ENCODE assay signal across 20 cellular contexts in the genomic region with DNA sequence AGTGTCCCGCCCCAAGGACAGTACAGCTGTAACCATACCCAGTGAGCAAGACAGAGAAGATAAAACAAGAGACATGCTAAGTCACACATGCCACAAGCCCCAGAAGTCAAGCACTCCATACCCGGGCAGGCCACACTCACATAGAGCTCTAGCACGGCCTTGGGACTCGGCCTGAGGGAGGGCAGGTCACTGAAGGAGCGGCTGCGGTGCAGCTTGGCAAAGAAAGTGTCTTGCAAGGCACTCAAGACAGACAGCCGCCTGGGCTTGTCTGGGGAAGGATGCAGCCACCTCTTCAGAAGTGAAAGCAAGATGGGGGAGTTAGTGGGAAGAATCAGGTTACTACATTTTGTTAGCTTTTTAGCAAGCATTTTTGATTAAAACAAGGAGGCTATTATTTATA. TPM values are rescaled to one million over a fixed set of nuclear protein-coding genes. Genes with fewer than 3 reads are reported as not detected.
A peak's percentile ranks its signal among the peaks of the same experiment; 100 is the strongest.
DNase-seq lines count a peak whose midpoint lies in the region; ATAC-seq and TF ChIP-seq lines count a peak whose summit lies in the region.
"Had no signal": no experiment of that assay in that cellular context is flagged by ENCODE, and none has a peak within 500 bp of the region (broad histone marks: within the 10 kb centered on the region; RNA-seq: fewer than 3 reads in every experiment).

No MANE protein-coding gene starts in this region.

- H3K27me3 Mint-ChIP-seq in CD8-positive, alpha-beta T cell (ENCODE audit: low read depth) = no peaks in the 10 kb centered on the region
- no peaks in the 10 kb centered on the region for H3K27me3 Mint-ChIP-seq in H9 (ENCODE audit: low read depth)
- no peaks in the 10 kb centered on the region for H3K27me3 Mint-ChIP-seq in natural killer cell (ENCODE audit: low read depth in 2 of 2)
- H3K27me3 Mint-ChIP-seq: activated CD8-positive, alpha-beta memory T cell treated with anti-CD3 and anti-CD28 coated beads, Interleukin-2, amount 10 ng/mL, durations not matched to agents 7 days and 5 days had no signal

- no peaks in the 10 kb centered on the region for H4K20me1 ChIP-seq in H9 (ENCODE audit: control insufficient read depth, insufficient read depth, insufficient read length)
- no peaks in the 10 kb centered on the region for H4K20me1 ChIP-seq in mammary epithelial cell (ENCODE audit: insufficient read depth, low read length)

- H2AFZ ChIP-seq in H9 (ENCODE audit: low read length) = no peak overlapping the region
- peak overlapping the region; percentile 91 for H2AFZ ChIP-seq in mammary epithelial cell (ENCODE audit: low read depth, low read length)

- no peak for ATAC-seq in CD8-positive, alpha-beta T cell
- ATAC-seq in natural killer cell = no peak
- ATAC-seq: activated CD8-positive, alpha-beta memory T cell treated with anti-CD3 and anti-CD28 coated beads, Interleukin-2, amount 10 ng/mL, durations not matched to agents 7 days and 5 days had no signal

- DNase-seq in CD8-positive, alpha-beta T cell = no peak
- no peak for DNase-seq in H9
- peak; percentile 51 for DNase-seq in mammary epithelial cell
- DNase-seq in natural killer cell = no peak
- no peak for DNase-seq in CD1c-positive myeloid dendritic cell (ENCODE audit: extremely low spot score)
- no peak for DNase-seq in COR-L47 (lab: John Stamatoyannopoulos, UW)
- DNase-seq in pons (ENCODE audit: low spot score) = no peak
- DNase-seq: activated CD8-positive, alpha-beta memory T cell treated with anti-CD3 and anti-CD28 coated beads, Interleukin-2, amount 10 ng/mL, durations not matched to agents 7 days and 5 days; central memory CD4-positive, alpha-beta T cell; DND-41; effector CD4-positive, alpha-beta T cell; kidney; midbrain; sigmoid colon; stimulated activated CD4-positive, alpha-beta T cell treated with anti-CD3 and anti-CD28 coated beads, Interleukin-2, amount 100 ng/mL, for 48 hours; transverse colon had no signal

- TF ChIP-seq CTCF in CD8-positive, alpha-beta T cell (IDR thresholded peaks at IDR 0.05) = no peak
- TF ChIP-seq CTCF in H9 (conservative IDR thresholded peaks at IDR 0.05) (no peak), mammary epithelial cell (conservative IDR thresholded peaks at IDR 0.05 in 1 of 2, IDR thresholded peaks at IDR 0.05 in 1 of 2; ENCODE audit: extremely low read depth in 1 of 2, insufficient read depth in 1 of 2, low read depth in 1 of 2, low read length in 2 of 2) (no peak), natural killer cell (IDR thresholded peaks at IDR 0.05) (no peak)

- H3K9me3 ChIP-seq in CD8-positive, alpha-beta T cell (ENCODE audit: low read length) = no peaks in the 10 kb centered on the region
- no peaks in the 10 kb centered on the region for H3K9me3 ChIP-seq in H9 (ENCODE audit: control insufficient read depth, low read depth, low read length)
- no peaks in the 10 kb centered on the region for H3K9me3 ChIP-seq in mammary epithelial cell (replicated peaks; ENCODE audit: insufficient read depth, low read length)
- H3K9me3 ChIP-seq: sigmoid colon, transverse colon had no signal

- no CpG with 5 or more reads among the region's 7 CpGs for WGBS in H9 (ENCODE audit: extremely low coverage, insufficient read length, low lambda C conversion rate)
- 17% methylated on average over 5 of the region's 7 CpGs for WGBS in mammary epithelial cell (ENCODE audit: low coverage, missing lambda C conversion rate)

- H2AK5ac ChIP-seq in H9 (ENCODE audit: insufficient read length, low read length) = no peak overlapping the region

- H3T11ph ChIP-seq in H9 (ENCODE audit: low read length) = no peak overlapping the region

- H3K14ac ChIP-seq in H9 (ENCODE audit: insufficient read depth, low read length) = no peak overlapping the region

- H4K5ac ChIP-seq in H9 (ENCODE audit: insufficient read length, low read depth, low read length) = no peak overlapping the region

- dilution Hi-C loops in mammary epithelial cell (cut with HindIII; ENCODE audit: low sequenced_read_pairs) = loop anchor here (10.0 to 25.0 kb wide), 2 partner anchors 63 to 215 kb away; no protein-coding TSS in a partner anchor

- H3K36me3 ChIP-seq in CD8-positive, alpha-beta T cell (ENCODE audit: insufficient read depth, low read length) = peaks cover 86% of the 10 kb centered on the region
- H3K36me3 ChIP-seq in mammary epithelial cell (ENCODE audit: insufficient read depth, low read length) = no peaks in the 10 kb centered on the region
- H3K36me3 ChIP-seq: transverse colon had no signal

- no peak overlapping the region for H4K8ac ChIP-seq in H9 (replicated peaks; ENCODE audit: insufficient read length, low read depth, low read length)

- no peak overlapping the region for H2BK15ac ChIP-seq in H9 (ENCODE audit: low read depth, low read length)

- no TSS peak for BruUV-seq in mammary epithelial cell (replicated peaks; lab: Mats Ljungman, UMichigan)

- no peak overlapping the region for H2BK12ac ChIP-seq in H9 (ENCODE audit: insufficient read length, low read depth, low read length)

- no peak overlapping the region for H2BK5ac ChIP-seq in H9 (ENCODE audit: insufficient read length, low read length)

- H3K27ac Mint-ChIP-seq in CD8-positive, alpha-beta T cell = peak overlapping the region; percentile 87
- H3K27ac Mint-ChIP-seq in H9 (peak overlapping the region in 2 of 3 experiments; percentile 8 to 27; a peak in 3 of 7 replicates), natural killer cell (peak overlapping the region; percentile 80 to 81)
- H3K27ac Mint-ChIP-seq: activated CD8-positive, alpha-beta memory T cell treated with anti-CD3 and anti-CD28 coated beads, Interleukin-2, amount 10 ng/mL, durations not matched to agents 7 days and 5 days had no signal

- H3K79me2 ChIP-seq in H9 (ENCODE audit: insufficient read depth, low read length) (no peaks in the 10 kb centered on the region), mammary epithelial cell (ENCODE audit: insufficient read depth, low read length) (no peaks in the 10 kb centered on the region)

- H2BK20ac ChIP-seq in H9 (ENCODE audit: low read depth, low read length, poor library complexity, severe bottlenecking) = no peak overlapping the region

- no peak overlapping the region for H3K4me3 Mint-ChIP-seq in CD8-positive, alpha-beta T cell
- no peak overlapping the region for H3K4me3 Mint-ChIP-seq in H9
- no peak overlapping the region for H3K4me3 Mint-ChIP-seq in natural killer cell
- H3K4me3 Mint-ChIP-seq: activated CD8-positive, alpha-beta memory T cell treated with anti-CD3 and anti-CD28 coated beads, Interleukin-2, amount 10 ng/mL, durations not matched to agents 7 days and 5 days had no signal

- H3K27ac ChIP-seq in CD8-positive, alpha-beta T cell (ENCODE audit: low read depth, low read length) = no peak overlapping the region
- H3K27ac ChIP-seq in H9 (ENCODE audit: insufficient read length, low read depth, low read length) (no peak overlapping the region), mammary epithelial cell (ENCODE audit: insufficient read depth, low read depth, low read length) (no peak overlapping the region)
- H3K27ac ChIP-seq: sigmoid colon, transverse colon had no signal

- H3K23ac ChIP-seq in H9 (ENCODE audit: insufficient read length, low read depth, low read length) = no peak overlapping the region

- no peak overlapping the region for H4K91ac ChIP-seq in H9 (ENCODE audit: insufficient read length, low read depth, low read length)

- H3K4ac ChIP-seq in H9 (ENCODE audit: low read depth, low read length) = no peak overlapping the region

- H3K9me3 Mint-ChIP-seq in CD8-positive, alpha-beta T cell = no peaks in the 10 kb centered on the region
- H3K9me3 Mint-ChIP-seq in H9 = no peaks in the 10 kb centered on the region
- H3K9me3 Mint-ChIP-seq in natural killer cell = no peaks in the 10 kb centered on the region

- H3K79me1 ChIP-seq in H9 (ENCODE audit: insufficient read depth, low read depth, low read length, poor library complexity, severe bottlenecking) = no peaks in the 10 kb centered on the region

- H3K4me1 ChIP-seq in CD8-positive, alpha-beta T cell (ENCODE audit: insufficient read depth, low read length) = peaks cover 21% of the 10 kb centered on the region
- no peaks in the 10 kb centered on the region for H3K4me1 ChIP-seq in H9 (ENCODE audit: insufficient read depth, low read length)
- peaks cover 8% of the 10 kb centered on the region for H3K4me1 ChIP-seq in mammary epithelial cell (ENCODE audit: insufficient read depth, low read length)
- H3K4me1 ChIP-seq: sigmoid colon, transverse colon had no signal

- no peak overlapping the region for H3K56ac ChIP-seq in H9 (ENCODE audit: insufficient read length, low read depth, low read length)

- H3K9ac ChIP-seq in H9 (ENCODE audit: extremely low read depth, insufficient read length, low read length) (no peak overlapping the region), mammary epithelial cell (ENCODE audit: insufficient read depth, low read length) (no peak overlapping the region)

- no peaks in the 10 kb centered on the region for H3K23me2 ChIP-seq in H9 (ENCODE audit: insufficient read length, low read depth, low read length, poor library complexity, severe bottlenecking)

- POLR2A ChIA-PET in CD8-positive, alpha-beta T cell (lab: Charles Lee) = interaction anchor here (1.0 to 1.2 kb wide), 2 partner anchors 43 to 180 kb away, joined by 3 read pairs; no protein-coding TSS in a partner anchor

- H3K27me3 ChIP-seq in CD8-positive, alpha-beta T cell (ENCODE audit: insufficient read depth, low read length) = no peaks in the 10 kb centered on the region
- H3K27me3 ChIP-seq in H9 (ENCODE audit: insufficient read depth, low read length) (no peaks in the 10 kb centered on the region), mammary epithelial cell (ENCODE audit: insufficient read depth, low read length) (no peaks in the 10 kb centered on the region)
- H3K27me3 ChIP-seq: sigmoid colon, transverse colon had no signal

- no peak overlapping the region for H3K4me3 ChIP-seq in CD8-positive, alpha-beta T cell (ENCODE audit: low read depth, low read length)
- peak overlapping the region in 1 of 3 experiments; percentile 9 for H3K4me3 ChIP-seq in mammary epithelial cell (replicated peaks in 1 of 3; ENCODE audit: insufficient read depth in 1 of 3, low read depth in 2 of 3, low read length in 3 of 3)
- H3K4me3 ChIP-seq: sigmoid colon, transverse colon had no signal

- peaks cover 58% of the 10 kb centered on the region for H3K4me1 Mint-ChIP-seq in CD8-positive, alpha-beta T cell (ENCODE audit: low read depth)
- H3K4me1 Mint-ChIP-seq in H9 = peaks cover 2 to 8% of the 10 kb centered on the region in 2 experiments; a peak in 3 of 4 replicates
- peaks cover 21 to 25% of the 10 kb centered on the region in 2 donors for H3K4me1 Mint-ChIP-seq in natural killer cell
- H3K4me1 Mint-ChIP-seq: activated CD8-positive, alpha-beta memory T cell treated with anti-CD3 and anti-CD28 coated beads, Interleukin-2, amount 10 ng/mL, durations not matched to agents 7 days and 5 days had no signal

- no peak overlapping the region for H2BK120ac ChIP-seq in H9 (ENCODE audit: low read depth, low read length, poor library complexity, severe bottlenecking)

- H3K4me2 ChIP-seq in H9 (ENCODE audit: insufficient read depth, insufficient read length, low read length) = no peak overlapping the region
- peak overlapping the region; percentile 76 for H3K4me2 ChIP-seq in mammary epithelial cell (ENCODE audit: insufficient read depth, low read depth, low read length)

- in situ Hi-C loops in mammary epithelial cell (cut with MboI; ENCODE audit: low sequenced_read_pairs in 2 of 2) = no loop called here

- no peak overlapping the region for H3K18ac ChIP-seq in H9 (ENCODE audit: insufficient read length, low read depth, low read length)

- H3K36me3 Mint-ChIP-seq in CD8-positive, alpha-beta T cell = peaks cover 96% of the 10 kb centered on the region
- H3K36me3 Mint-ChIP-seq in H9 (ENCODE audit: insufficient read depth in 1 of 3, low read depth in 3 of 3) (peaks cover 15 to 28% (median 27%) of the 10 kb centered on the region in 3 experiments; a peak in 6 of 7 replicates), natural killer cell (peaks cover 33% of the 10 kb centered on the region)

- CTCF ChIA-PET in CD8-positive, alpha-beta T cell (lab: Charles Lee) = interaction anchor here (0.5 to 2.9 kb wide), 7 partner anchors 9 to 223 kb away, joined by 3 to 14 read pairs (median 7); no protein-coding TSS in a partner anchor
- CTCF ChIA-PET in mammary epithelial cell (lab: Charles Lee; ENCODE audit: low non-redundant PET) = no interaction called here

- intact Hi-C loops in CD8-positive, alpha-beta T cell (cut with DNase I, micrococcal nuclease) = no loop called here
- intact Hi-C loops in mammary epithelial cell (cut with micrococcal nuclease) (no loop called here), natural killer cell (cut with micrococcal nuclease) (no loop called here)

RNA-seq across cellular contexts. Expression of gene ARMH2, which starts 48.7 kb away (rescaled TPM):
- total RNA-seq in CD8-positive, alpha-beta T cell = under 1 TPM in 1 of 2 experiments, not detected in 1; 0.44 TPM
- total RNA-seq in H9 (2021) (not detected in 2 replicates), mammary epithelial cell (not detected), natural killer cell (1 to 10 TPM in 2 of 3 donors, under 1 TPM in 1; 0.68 to 3.0 (median 1.2) TPM)
- not detected for polyA plus RNA-seq in mammary epithelial cell
- not detected for polyA minus RNA-seq in mammary epithelial cell
- total RNA-seq: kidney, M059J, NCI-H460, sigmoid colon, SK-MEL-5, transverse colon had no signal
- polyA plus RNA-seq: BJ had no signal

Comparison
In these comparisons a context has a peak if more than half of its experiments do, and no peak if none do; other contexts are left out.
1. H3K27ac Mint-ChIP-seq: peak in every context shown above with its lines; median percentile 87 in CD8-positive, alpha-beta T cell; 80 in natural killer cell; 18 in H9.